In the genomic region with DNA sequence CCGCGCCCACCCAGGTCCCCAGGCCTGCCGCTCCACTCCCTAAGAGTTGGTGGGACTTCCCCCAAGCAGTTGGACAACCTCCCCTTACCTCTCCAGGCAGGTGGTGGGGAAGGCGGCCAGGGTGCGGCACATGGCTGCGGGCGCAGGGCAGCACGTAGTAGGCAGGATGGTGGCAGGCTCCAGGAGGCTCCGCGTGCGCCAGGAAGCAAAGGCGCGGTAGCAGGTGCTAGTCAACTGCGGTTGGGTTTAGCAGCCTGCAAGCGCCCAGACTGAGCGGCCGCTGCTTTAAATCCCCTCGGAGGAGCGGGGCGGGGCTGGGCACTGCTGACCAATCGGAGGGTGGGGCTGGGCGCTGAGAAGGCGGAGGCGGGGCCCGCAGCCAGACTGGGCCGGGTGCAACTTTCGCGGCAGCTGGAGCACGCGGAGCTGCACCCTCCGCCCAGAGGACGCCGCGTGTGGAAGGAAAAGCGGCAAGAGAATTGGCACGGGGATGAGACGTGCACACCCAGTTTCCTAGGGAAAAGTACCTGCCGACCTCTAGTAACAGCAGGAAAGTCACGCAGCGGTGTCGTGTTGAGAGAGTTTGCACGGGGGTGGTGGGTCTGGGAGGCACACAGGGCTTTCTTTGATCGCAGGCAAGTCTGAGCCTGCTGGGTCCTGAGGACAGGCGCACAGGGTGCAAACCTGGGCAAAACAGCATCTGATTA, we compare ENCODE assay signal across 8 cellular contexts. TPM values are rescaled to one million over a fixed set of nuclear protein-coding genes. Genes with fewer than 3 reads are reported as not detected.
DNase-seq lines count a peak whose midpoint lies in the region; ATAC-seq and TF ChIP-seq lines count a peak whose summit lies in the region.

A gene with protein sequence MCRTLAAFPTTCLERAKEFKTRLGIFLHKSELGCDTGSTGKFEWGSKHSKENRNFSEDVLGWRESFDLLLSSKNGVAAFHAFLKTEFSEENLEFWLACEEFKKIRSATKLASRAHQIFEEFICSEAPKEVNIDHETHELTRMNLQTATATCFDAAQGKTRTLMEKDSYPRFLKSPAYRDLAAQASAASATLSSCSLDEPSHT (minus strand): TSS at position 262 of the 707 bp plus-strand sequence. CDS start 130 bp downstream, at position 132.

- H3K9ac ChIP-seq in GM23248, result peak within 1 kb of the TSS; percentile 64

- no peak within 1 kb of the TSS for H3K27ac Mint-ChIP-seq in activated T-helper 17 cell treated with anti-CD3 and anti-CD28 coated beads, Interleukin-2, amount 50 U/mL, for 72 hours
- peak within 1 kb of the TSS; percentile 55 to 56 for H3K27ac Mint-ChIP-seq in natural killer cell

- TF ChIP-seq CTCF in RWPE2 (IDR thresholded peaks at IDR 0.05; ENCODE audit: poor library complexity, severe bottlenecking) (peak; percentile 3), natural killer cell (IDR thresholded peaks at IDR 0.05) (no peak)

- H3K4me3 Mint-ChIP-seq in activated T-helper 17 cell treated with anti-CD3 and anti-CD28 coated beads, Interleukin-2, amount 50 U/mL, for 72 hours, result no peak within 1 kb of the TSS
- H3K4me3 Mint-ChIP-seq in natural killer cell, result peak within 1 kb of the TSS; percentile 74

- no peaks in the 10 kb centered on the region for H3K79me2 ChIP-seq in GM23248 (ENCODE audit: insufficient read depth)

- H4K20me1 ChIP-seq in GM23248 (ENCODE audit: insufficient read depth), result no peaks in the 10 kb centered on the region

- H3K36me3 ChIP-seq in GM23248 (ENCODE audit: low read depth) (no peaks in the 10 kb centered on the region), RWPE2 (ENCODE audit: low read depth) (no peaks in the 10 kb centered on the region)

- ATAC-seq in RWPE2 (ENCODE audit: low read depth), result peak; percentile 93
- ATAC-seq in activated T-helper 17 cell treated with anti-CD3 and anti-CD28 coated beads, Interleukin-2, amount 50 U/mL, for 72 hours (replicated peaks), result peak; percentile 88
- peak; percentile 93 to 96 (median 95) for ATAC-seq in natural killer cell
- ATAC-seq in stimulated activated naive CD8-positive, alpha-beta T cell treated with anti-CD3 and anti-CD28 coated beads, Interleukin-15, Interleukin-2, amounts not matched to agents 100 U/mL and 50 U/mL, for 24 hours, result peak; percentile 92

- no peaks in the 10 kb centered on the region for H3K36me3 Mint-ChIP-seq in activated T-helper 17 cell treated with anti-CD3 and anti-CD28 coated beads, Interleukin-2, amount 50 U/mL, for 72 hours (ENCODE audit: low read depth)
- no peaks in the 10 kb centered on the region for H3K36me3 Mint-ChIP-seq in natural killer cell

- H3K9me2 ChIP-seq in GM23248 (ENCODE audit: insufficient read depth), result no peaks in the 10 kb centered on the region

- H3K4me1 Mint-ChIP-seq in activated T-helper 17 cell treated with anti-CD3 and anti-CD28 coated beads, Interleukin-2, amount 50 U/mL, for 72 hours, result peaks cover 11% of the 10 kb centered on the region
- peaks cover 15 to 16% of the 10 kb centered on the region in 2 donors for H3K4me1 Mint-ChIP-seq in natural killer cell

- 3 to 4% methylated on average over 25 to 42 of the region's 44 CpGs for WGBS in GM23248 (ENCODE audit: low coverage in 1 of 2, low lambda C conversion rate in 2 of 2, missing lambda C conversion rate in 2 of 2), 2 experiments

- H3K4me1 ChIP-seq in GM23248 (ENCODE audit: insufficient read depth) (peaks cover 16% of the 10 kb centered on the region), RWPE2 (ENCODE audit: insufficient read depth, poor library complexity, severe bottlenecking) (no peaks in the 10 kb centered on the region)

- peak; percentile 92 for DNase-seq in Daoy (ENCODE audit: low read depth)
- DNase-seq in GM23248, result peak; percentile 94
- DNase-seq in LoVo (ENCODE audit: low spot score), result peak; percentile 93
- DNase-seq in RWPE2 (ENCODE audit: low spot score), result peak; percentile 81
- DNase-seq in fibroblast of peridontal ligament (ENCODE audit: extremely low read depth), result peak; percentile 63
- DNase-seq in natural killer cell, result peak; percentile 77
- DNase-seq in stimulated activated naive CD8-positive, alpha-beta T cell treated with anti-CD3 and anti-CD28 coated beads, Interleukin-15, Interleukin-2, amounts not matched to agents 100 U/mL and 50 U/mL, for 24 hours, result peak; percentile 97

- peaks cover 9% of the 10 kb centered on the region for H3K27me3 Mint-ChIP-seq in activated T-helper 17 cell treated with anti-CD3 and anti-CD28 coated beads, Interleukin-2, amount 50 U/mL, for 72 hours
- H3K27me3 Mint-ChIP-seq in natural killer cell (ENCODE audit: low read depth in 2 of 2), result peaks cover 16 to 28% of the 10 kb centered on the region in 2 donors

- no peaks in the 10 kb centered on the region for H3K27me3 ChIP-seq in GM23248 (replicated peaks; ENCODE audit: insufficient read depth)
- H3K27me3 ChIP-seq in RWPE2 (ENCODE audit: insufficient read depth, poor library complexity, severe bottlenecking), result no peaks in the 10 kb centered on the region

- H3F3A ChIP-seq in GM23248 (ENCODE audit: insufficient read depth), result no peaks in the 10 kb centered on the region

- H3K4me2 ChIP-seq in GM23248 (ENCODE audit: unreplicated experiment), result peak within 1 kb of the TSS; percentile 84

- no peak within 1 kb of the TSS for H3K27ac ChIP-seq in GM23248
- no peak within 1 kb of the TSS for H3K27ac ChIP-seq in RWPE2 (ENCODE audit: poor library complexity, severe bottlenecking)

- H2AFZ ChIP-seq in GM23248, result peak within 1 kb of the TSS; percentile 89

- in situ Hi-C loops in GM23248 (cut with MboI), result no loop called here

- H3K4me3 ChIP-seq in GM23248, result peak within 1 kb of the TSS; percentile 72
- peak within 1 kb of the TSS; percentile 23 for H3K4me3 ChIP-seq in RWPE2 (ENCODE audit: severe bottlenecking)

- intact Hi-C loops in natural killer cell (cut with micrococcal nuclease), result loop anchor here (1.0 to 5.0 kb wide), 3 partner anchors 12 to 233 kb away; a partner anchor contains a TSS

- H3K9me3 Mint-ChIP-seq in activated T-helper 17 cell treated with anti-CD3 and anti-CD28 coated beads, Interleukin-2, amount 50 U/mL, for 72 hours, result no peaks in the 10 kb centered on the region
- no peaks in the 10 kb centered on the region for H3K9me3 Mint-ChIP-seq in natural killer cell

- H3K9me3 ChIP-seq in GM23248 (ENCODE audit: low read depth), result no peaks in the 10 kb centered on the region
- H3K9me3 ChIP-seq in RWPE2 (ENCODE audit: severe bottlenecking), result no peaks in the 10 kb centered on the region

RNA-seq across cellular contexts. Expression of the gene that starts here (rescaled TPM):
- 0.91 and 1.6 TPM in 2 replicates for total RNA-seq in Daoy (2014; rRNA removed; shearing (Covaris generic))
- 0.11 and 0.89 TPM in 2 replicates for total RNA-seq in GM23248 (2014; rRNA removed; shearing (Covaris generic))
- polyA plus RNA-seq in GM23248 (2016; fragmentation: Nextera tagmentation; extraction: Ambion mirVana), result 0.33 and 0.41 TPM in 2 replicates
- total RNA-seq in activated T-helper 17 cell treated with anti-CD3 and anti-CD28 coated beads, Interleukin-2, amount 50 U/mL, for 72 hours, result 10 to 100 TPM in 1 of 2 donors, 1 to 10 TPM in 1; 9.7 to 32.1 TPM
- 1 to 10 TPM; 1.3 to 9.6 (median 4.2) TPM for total RNA-seq in natural killer cell

Comparison
In these comparisons a context has a peak if more than half of its experiments do, and no peak if none do; other contexts are left out.
1. Peak in DNase-seq, H3K4me3 ChIP-seq, H3K9ac ChIP-seq and H3K4me2 ChIP-seq in GM23248; RNA of the gene not detected or under 1 TPM.